1 cellular context compared by ENCODE assay signal in the genomic region with DNA sequence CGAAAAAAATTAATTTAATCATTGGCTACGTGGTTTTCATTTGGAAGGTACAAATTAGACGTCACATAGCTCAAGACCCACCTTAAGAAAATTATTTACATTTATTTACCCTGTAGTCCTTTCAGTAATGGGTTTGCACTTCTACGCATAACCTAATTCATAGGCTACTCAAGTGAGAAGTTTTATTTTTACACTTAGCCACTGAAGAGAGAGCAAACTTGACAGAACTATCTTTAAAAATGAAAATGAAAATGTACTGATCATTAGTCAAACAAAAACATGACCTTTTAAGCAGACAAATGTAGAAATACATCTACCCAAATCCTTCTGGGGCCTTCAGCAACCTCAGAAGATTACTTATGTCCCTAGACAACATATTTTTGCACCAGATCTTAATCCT.
TF ChIP-seq lines count a peak whose summit lies in the region.

No MANE protein-coding gene starts in this region.

TF ChIP-seq in GM12878, 131 proteins besides CTCF, POLR2A, EP300 and RAD21 (continued from another document):
- TF ChIP-seq, protein P1, sequence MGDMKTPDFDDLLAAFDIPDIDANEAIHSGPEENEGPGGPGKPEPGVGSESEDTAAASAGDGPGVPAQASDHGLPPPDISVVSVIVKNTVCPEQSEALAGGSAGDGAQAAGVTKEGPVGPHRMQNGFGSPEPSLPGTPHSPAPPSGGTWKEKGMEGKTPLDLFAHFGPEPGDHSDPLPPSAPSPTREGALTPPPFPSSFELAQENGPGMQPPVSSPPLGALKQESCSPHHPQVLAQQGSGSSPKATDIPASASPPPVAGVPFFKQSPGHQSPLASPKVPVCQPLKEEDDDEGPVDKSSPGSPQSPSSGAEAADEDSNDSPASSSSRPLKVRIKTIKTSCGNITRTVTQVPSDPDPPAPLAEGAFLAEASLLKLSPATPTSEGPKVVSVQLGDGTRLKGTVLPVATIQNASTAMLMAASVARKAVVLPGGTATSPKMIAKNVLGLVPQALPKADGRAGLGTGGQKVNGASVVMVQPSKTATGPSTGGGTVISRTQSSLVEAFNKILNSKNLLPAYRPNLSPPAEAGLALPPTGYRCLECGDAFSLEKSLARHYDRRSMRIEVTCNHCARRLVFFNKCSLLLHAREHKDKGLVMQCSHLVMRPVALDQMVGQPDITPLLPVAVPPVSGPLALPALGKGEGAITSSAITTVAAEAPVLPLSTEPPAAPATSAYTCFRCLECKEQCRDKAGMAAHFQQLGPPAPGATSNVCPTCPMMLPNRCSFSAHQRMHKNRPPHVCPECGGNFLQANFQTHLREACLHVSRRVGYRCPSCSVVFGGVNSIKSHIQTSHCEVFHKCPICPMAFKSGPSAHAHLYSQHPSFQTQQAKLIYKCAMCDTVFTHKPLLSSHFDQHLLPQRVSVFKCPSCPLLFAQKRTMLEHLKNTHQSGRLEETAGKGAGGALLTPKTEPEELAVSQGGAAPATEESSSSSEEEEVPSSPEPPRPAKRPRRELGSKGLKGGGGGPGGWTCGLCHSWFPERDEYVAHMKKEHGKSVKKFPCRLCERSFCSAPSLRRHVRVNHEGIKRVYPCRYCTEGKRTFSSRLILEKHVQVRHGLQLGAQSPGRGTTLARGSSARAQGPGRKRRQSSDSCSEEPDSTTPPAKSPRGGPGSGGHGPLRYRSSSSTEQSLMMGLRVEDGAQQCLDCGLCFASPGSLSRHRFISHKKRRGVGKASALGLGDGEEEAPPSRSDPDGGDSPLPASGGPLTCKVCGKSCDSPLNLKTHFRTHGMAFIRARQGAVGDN (IDR thresholded peaks at IDR 0.05) = 0 out of 2 replicates have a peak, but pooled peaks have one; percentile 54
- TF ChIP-seq GABPA (IDR thresholded peaks at IDR 0.05; ENCODE audit: low read depth) (0 out of 2 replicates have a peak, but pooled peaks have one; percentile 4), EZH2 (IDR thresholded peaks at IDR 0.05; ENCODE audit: borderline replicate concordance, control insufficient read depth, low read depth, low read length) (no peak), JUNB (IDR thresholded peaks at IDR 0.05) (peak; percentile 30; the same call in 1 of the 2 replicates), YY1 (IDR thresholded peaks at IDR 0.05; ENCODE audit: low read depth, low read length) (no peak), DPF2 (IDR thresholded peaks at IDR 0.05) (no peak), NBN (IDR thresholded peaks at IDR 0.05) (no peak), RUNX3 (IDR thresholded peaks at IDR 0.05; ENCODE audit: low read length) (peak; percentile 21; the same call in 1 of the 2 replicates), MEF2A (IDR thresholded peaks at IDR 0.05; ENCODE audit: insufficient read depth, low read depth, low read length) (peak; percentile 48; the same call in 1 of the 2 replicates), ZBED1 (IDR thresholded peaks at IDR 0.05; ENCODE audit: borderline replicate concordance) (no peak), FOXK2 (IDR thresholded peaks at IDR 0.05) (no peak), NR2F1 (conservative IDR thresholded peaks at IDR 0.05) (peak; percentile 58), RCOR1 (conservative IDR thresholded peaks at IDR 0.05; ENCODE audit: low read depth, low read length) (no peak), ZZZ3 (IDR thresholded peaks at IDR 0.05; ENCODE audit: control insufficient read depth, insufficient read length, low read depth) (no peak), EGR1 (IDR thresholded peaks at IDR 0.05; ENCODE audit: borderline replicate concordance in 1 of 2, low read depth in 2 of 2, low read length in 2 of 2) (no peak), IRF4 (IDR thresholded peaks at IDR 0.05; ENCODE audit: low read depth, low read length) (no peak), NFIC (IDR thresholded peaks at IDR 0.05; ENCODE audit: low read depth, low read length) (0 out of 2 replicates have a peak, but pooled peaks have one; percentile 36), CREM (IDR thresholded peaks at IDR 0.05; ENCODE audit: low read depth) (no peak), NRF1 (conservative IDR thresholded peaks at IDR 0.05; ENCODE audit: low read depth, low read length) (no peak), NR2C1 (IDR thresholded peaks at IDR 0.05) (peak; percentile 13; the same call in 1 of the 2 replicates), MXI1 (IDR thresholded peaks at IDR 0.05; ENCODE audit: low read depth, low read length) (no peak), CHD4 (IDR thresholded peaks at IDR 0.05) (no peak), BHLHE40 (IDR thresholded peaks at IDR 0.05; ENCODE audit: borderline replicate concordance in 1 of 2, low read depth in 2 of 2, low read length in 1 of 2) (no peak), BACH1 (IDR thresholded peaks at IDR 0.05; ENCODE audit: borderline replicate concordance) (no peak), FOXM1 (IDR thresholded peaks at IDR 0.05; ENCODE audit: low read depth, low read length) (no peak), BMI1 (IDR thresholded peaks at IDR 0.05; ENCODE audit: borderline replicate concordance) (no peak), POLR2AphosphoS2 (IDR thresholded peaks at IDR 0.05; ENCODE audit: low read depth, low read length) (no peak)
- TF ChIP-seq, protein P2, sequence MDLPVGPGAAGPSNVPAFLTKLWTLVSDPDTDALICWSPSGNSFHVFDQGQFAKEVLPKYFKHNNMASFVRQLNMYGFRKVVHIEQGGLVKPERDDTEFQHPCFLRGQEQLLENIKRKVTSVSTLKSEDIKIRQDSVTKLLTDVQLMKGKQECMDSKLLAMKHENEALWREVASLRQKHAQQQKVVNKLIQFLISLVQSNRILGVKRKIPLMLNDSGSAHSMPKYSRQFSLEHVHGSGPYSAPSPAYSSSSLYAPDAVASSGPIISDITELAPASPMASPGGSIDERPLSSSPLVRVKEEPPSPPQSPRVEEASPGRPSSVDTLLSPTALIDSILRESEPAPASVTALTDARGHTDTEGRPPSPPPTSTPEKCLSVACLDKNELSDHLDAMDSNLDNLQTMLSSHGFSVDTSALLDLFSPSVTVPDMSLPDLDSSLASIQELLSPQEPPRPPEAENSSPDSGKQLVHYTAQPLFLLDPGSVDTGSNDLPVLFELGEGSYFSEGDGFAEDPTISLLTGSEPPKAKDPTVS (IDR thresholded peaks at IDR 0.05; ENCODE audit: low read depth, low read length) = no peak
- TF ChIP-seq, protein P3, sequence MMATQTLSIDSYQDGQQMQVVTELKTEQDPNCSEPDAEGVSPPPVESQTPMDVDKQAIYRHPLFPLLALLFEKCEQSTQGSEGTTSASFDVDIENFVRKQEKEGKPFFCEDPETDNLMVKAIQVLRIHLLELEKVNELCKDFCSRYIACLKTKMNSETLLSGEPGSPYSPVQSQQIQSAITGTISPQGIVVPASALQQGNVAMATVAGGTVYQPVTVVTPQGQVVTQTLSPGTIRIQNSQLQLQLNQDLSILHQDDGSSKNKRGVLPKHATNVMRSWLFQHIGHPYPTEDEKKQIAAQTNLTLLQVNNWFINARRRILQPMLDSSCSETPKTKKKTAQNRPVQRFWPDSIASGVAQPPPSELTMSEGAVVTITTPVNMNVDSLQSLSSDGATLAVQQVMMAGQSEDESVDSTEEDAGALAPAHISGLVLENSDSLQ (IDR thresholded peaks at IDR 0.05) = no peak
- TF ChIP-seq, protein P4, sequence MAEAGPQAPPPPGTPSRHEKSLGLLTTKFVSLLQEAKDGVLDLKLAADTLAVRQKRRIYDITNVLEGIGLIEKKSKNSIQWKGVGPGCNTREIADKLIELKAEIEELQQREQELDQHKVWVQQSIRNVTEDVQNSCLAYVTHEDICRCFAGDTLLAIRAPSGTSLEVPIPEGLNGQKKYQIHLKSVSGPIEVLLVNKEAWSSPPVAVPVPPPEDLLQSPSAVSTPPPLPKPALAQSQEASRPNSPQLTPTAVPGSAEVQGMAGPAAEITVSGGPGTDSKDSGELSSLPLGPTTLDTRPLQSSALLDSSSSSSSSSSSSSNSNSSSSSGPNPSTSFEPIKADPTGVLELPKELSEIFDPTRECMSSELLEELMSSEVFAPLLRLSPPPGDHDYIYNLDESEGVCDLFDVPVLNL (IDR thresholded peaks at IDR 0.05; ENCODE audit: low read depth, low read length) = no peak
- TF ChIP-seq, protein P5, sequence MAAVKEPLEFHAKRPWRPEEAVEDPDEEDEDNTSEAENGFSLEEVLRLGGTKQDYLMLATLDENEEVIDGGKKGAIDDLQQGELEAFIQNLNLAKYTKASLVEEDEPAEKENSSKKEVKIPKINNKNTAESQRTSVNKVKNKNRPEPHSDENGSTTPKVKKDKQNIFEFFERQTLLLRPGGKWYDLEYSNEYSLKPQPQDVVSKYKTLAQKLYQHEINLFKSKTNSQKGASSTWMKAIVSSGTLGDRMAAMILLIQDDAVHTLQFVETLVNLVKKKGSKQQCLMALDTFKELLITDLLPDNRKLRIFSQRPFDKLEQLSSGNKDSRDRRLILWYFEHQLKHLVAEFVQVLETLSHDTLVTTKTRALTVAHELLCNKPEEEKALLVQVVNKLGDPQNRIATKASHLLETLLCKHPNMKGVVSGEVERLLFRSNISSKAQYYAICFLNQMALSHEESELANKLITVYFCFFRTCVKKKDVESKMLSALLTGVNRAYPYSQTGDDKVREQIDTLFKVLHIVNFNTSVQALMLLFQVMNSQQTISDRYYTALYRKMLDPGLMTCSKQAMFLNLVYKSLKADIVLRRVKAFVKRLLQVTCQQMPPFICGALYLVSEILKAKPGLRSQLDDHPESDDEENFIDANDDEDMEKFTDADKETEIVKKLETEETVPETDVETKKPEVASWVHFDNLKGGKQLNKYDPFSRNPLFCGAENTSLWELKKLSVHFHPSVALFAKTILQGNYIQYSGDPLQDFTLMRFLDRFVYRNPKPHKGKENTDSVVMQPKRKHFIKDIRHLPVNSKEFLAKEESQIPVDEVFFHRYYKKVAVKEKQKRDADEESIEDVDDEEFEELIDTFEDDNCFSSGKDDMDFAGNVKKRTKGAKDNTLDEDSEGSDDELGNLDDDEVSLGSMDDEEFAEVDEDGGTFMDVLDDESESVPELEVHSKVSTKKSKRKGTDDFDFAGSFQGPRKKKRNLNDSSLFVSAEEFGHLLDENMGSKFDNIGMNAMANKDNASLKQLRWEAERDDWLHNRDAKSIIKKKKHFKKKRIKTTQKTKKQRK (IDR thresholded peaks at IDR 0.05; ENCODE audit: low read depth, low read length) = no peak
- TF ChIP-seq, protein P6, sequence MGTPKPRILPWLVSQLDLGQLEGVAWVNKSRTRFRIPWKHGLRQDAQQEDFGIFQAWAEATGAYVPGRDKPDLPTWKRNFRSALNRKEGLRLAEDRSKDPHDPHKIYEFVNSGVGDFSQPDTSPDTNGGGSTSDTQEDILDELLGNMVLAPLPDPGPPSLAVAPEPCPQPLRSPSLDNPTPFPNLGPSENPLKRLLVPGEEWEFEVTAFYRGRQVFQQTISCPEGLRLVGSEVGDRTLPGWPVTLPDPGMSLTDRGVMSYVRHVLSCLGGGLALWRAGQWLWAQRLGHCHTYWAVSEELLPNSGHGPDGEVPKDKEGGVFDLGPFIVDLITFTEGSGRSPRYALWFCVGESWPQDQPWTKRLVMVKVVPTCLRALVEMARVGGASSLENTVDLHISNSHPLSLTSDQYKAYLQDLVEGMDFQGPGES (IDR thresholded peaks at IDR 0.05) = no peak
- TF ChIP-seq, protein P7, sequence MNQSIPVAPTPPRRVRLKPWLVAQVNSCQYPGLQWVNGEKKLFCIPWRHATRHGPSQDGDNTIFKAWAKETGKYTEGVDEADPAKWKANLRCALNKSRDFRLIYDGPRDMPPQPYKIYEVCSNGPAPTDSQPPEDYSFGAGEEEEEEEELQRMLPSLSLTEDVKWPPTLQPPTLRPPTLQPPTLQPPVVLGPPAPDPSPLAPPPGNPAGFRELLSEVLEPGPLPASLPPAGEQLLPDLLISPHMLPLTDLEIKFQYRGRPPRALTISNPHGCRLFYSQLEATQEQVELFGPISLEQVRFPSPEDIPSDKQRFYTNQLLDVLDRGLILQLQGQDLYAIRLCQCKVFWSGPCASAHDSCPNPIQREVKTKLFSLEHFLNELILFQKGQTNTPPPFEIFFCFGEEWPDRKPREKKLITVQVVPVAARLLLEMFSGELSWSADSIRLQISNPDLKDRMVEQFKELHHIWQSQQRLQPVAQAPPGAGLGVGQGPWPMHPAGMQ (IDR thresholded peaks at IDR 0.05; ENCODE audit: borderline replicate concordance) = no peak
- TF ChIP-seq, protein P8, sequence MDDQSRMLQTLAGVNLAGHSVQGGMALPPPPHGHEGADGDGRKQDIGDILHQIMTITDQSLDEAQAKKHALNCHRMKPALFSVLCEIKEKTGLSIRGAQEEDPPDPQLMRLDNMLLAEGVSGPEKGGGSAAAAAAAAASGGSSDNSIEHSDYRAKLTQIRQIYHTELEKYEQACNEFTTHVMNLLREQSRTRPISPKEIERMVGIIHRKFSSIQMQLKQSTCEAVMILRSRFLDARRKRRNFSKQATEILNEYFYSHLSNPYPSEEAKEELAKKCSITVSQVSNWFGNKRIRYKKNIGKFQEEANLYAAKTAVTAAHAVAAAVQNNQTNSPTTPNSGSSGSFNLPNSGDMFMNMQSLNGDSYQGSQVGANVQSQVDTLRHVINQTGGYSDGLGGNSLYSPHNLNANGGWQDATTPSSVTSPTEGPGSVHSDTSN (IDR thresholded peaks at IDR 0.05; ENCODE audit: insufficient replicate concordance, low read depth, low read length) = no peak
- TF ChIP-seq, protein P9, sequence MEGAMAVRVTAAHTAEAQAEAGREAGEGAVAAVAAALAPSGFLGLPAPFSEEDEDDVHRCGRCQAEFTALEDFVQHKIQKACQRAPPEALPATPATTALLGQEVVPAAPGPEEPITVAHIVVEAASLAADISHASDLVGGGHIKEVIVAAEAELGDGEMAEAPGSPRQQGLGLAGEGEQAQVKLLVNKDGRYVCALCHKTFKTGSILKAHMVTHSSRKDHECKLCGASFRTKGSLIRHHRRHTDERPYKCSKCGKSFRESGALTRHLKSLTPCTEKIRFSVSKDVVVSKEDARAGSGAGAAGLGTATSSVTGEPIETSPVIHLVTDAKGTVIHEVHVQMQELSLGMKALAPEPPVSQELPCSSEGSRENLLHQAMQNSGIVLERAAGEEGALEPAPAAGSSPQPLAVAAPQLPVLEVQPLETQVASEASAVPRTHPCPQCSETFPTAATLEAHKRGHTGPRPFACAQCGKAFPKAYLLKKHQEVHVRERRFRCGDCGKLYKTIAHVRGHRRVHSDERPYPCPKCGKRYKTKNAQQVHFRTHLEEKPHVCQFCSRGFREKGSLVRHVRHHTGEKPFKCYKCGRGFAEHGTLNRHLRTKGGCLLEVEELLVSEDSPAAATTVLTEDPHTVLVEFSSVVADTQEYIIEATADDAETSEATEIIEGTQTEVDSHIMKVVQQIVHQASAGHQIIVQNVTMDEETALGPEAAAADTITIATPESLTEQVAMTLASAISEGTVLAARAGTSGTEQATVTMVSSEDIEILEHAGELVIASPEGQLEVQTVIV (IDR thresholded peaks at IDR 0.05; ENCODE audit: borderline replicate concordance, partially characterized antibody) = no peak
